Comparison of ENCODE assay signal across 8 cellular contexts in the genomic region with DNA sequence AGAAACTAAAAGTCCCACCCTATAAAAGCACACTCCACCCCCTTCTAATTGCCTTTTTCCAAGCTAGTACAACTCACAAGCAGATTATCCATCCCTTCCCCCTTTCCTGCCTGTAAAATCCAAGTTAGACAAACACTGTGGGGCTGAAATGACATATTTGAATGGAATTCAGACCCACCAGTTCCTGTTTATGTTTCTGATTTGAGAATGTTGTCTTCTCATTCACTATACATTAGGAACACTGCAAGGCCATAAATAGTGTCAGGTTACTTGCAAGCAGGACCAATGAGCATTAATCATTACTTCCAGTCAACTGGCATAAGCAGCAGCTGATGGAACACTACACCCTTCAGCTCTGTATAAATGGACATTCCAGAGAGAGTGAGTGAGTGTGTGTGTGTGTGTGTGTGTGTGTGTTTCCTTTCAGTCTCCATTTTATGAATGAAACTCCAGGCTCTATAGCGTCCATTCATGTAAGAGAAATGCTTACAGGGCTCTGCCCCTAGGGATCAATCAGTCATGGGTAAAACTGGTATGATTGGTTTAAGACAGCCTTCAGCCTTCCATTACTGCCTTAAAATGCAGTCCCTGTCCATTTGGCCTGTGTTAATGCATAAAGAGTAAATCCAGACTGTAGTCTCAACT.
DNase-seq lines count a peak whose midpoint lies in the region; ATAC-seq and TF ChIP-seq lines count a peak whose summit lies in the region.

No MANE protein-coding gene starts in this region.

- intact Hi-C loops in mammary epithelial cell (cut with micrococcal nuclease) (loop anchor here (1.0 to 2.0 kb wide), 3 partner anchors 60 to 71 kb away; no protein-coding TSS in a partner anchor), mucosa of descending colon (cut with DNase I, micrococcal nuclease) (no loop called here), CD14-positive monocyte (cut with micrococcal nuclease) (no loop called here)
- intact Hi-C loops in CD4-positive, alpha-beta memory T cell (cut with micrococcal nuclease) = no loop called here

- H3K4me3 Mint-ChIP-seq in CD4-positive, alpha-beta memory T cell = no peak overlapping the region
- no peak overlapping the region for H3K4me3 Mint-ChIP-seq in naive thymus-derived CD8-positive, alpha-beta T cell
- H3K4me3 Mint-ChIP-seq in CD14-positive monocyte = no peak overlapping the region

- H3K9ac ChIP-seq in mammary epithelial cell (ENCODE audit: insufficient read depth, low read length) = peak overlapping the region; percentile 59

- peak overlapping the region; percentile 83 for H3K4me2 ChIP-seq in mammary epithelial cell (ENCODE audit: insufficient read depth, low read depth, low read length)

- in situ Hi-C loops in mammary epithelial cell (cut with MboI; ENCODE audit: low sequenced_read_pairs in 2 of 2) = no loop called here

- H3K27me3 ChIP-seq in mammary epithelial cell (ENCODE audit: insufficient read depth, low read length) = no peaks in the 10 kb centered on the region
- H3K27me3 ChIP-seq in CD4-positive, alpha-beta memory T cell (ENCODE audit: insufficient read depth, low read length) = no peaks in the 10 kb centered on the region

- H3K9me3 ChIP-seq in mammary epithelial cell (replicated peaks; ENCODE audit: insufficient read depth, low read length) (no peaks in the 10 kb centered on the region), mucosa of descending colon (no peaks in the 10 kb centered on the region)
- no peaks in the 10 kb centered on the region for H3K9me3 ChIP-seq in CD4-positive, alpha-beta memory T cell (ENCODE audit: control insufficient read depth in 1 of 2, low read length in 2 of 2)

- no peaks in the 10 kb centered on the region for H3K36me3 ChIP-seq in mammary epithelial cell (ENCODE audit: insufficient read depth, low read length)
- H3K36me3 ChIP-seq in mucosa of descending colon (ENCODE audit: low read depth) = no peaks in the 10 kb centered on the region
- no peaks in the 10 kb centered on the region for H3K36me3 ChIP-seq in CD4-positive, alpha-beta memory T cell (ENCODE audit: insufficient read depth, low read length)

- H3K27me3 Mint-ChIP-seq in CD4-positive, alpha-beta memory T cell = no peaks in the 10 kb centered on the region
- H3K27me3 Mint-ChIP-seq in naive thymus-derived CD8-positive, alpha-beta T cell = no peaks in the 10 kb centered on the region
- peaks cover 4 to 5% (median 4%) of the 10 kb centered on the region in 3 donors for H3K27me3 Mint-ChIP-seq in CD14-positive monocyte (ENCODE audit: low read depth in 3 of 3)

- H3K27ac ChIP-seq in mammary epithelial cell (ENCODE audit: insufficient read depth, low read depth, low read length) = peak overlapping the region; percentile 91
- H3K27ac ChIP-seq in CD4-positive, alpha-beta memory T cell (ENCODE audit: low read depth, low read length) = no peak overlapping the region

- ATAC-seq in mucosa of descending colon = peak; percentile 90
- no peak for ATAC-seq in naive thymus-derived CD8-positive, alpha-beta T cell
- ATAC-seq in GM19455 (IDR thresholded peaks at IDR 0.05; ENCODE audit: unreplicated experiment) = no peak

- peak overlapping the region; percentile 69 for H2AFZ ChIP-seq in mammary epithelial cell (ENCODE audit: low read depth, low read length)

- WGBS in mammary epithelial cell (ENCODE audit: low coverage, missing lambda C conversion rate) = 0% methylated on average over 1 of the region's 1 CpG

- no peak overlapping the region for H3K27ac Mint-ChIP-seq in CD4-positive, alpha-beta memory T cell
- H3K27ac Mint-ChIP-seq in naive thymus-derived CD8-positive, alpha-beta T cell = no peak overlapping the region
- no peak overlapping the region for H3K27ac Mint-ChIP-seq in CD14-positive monocyte

- H3K4me1 ChIP-seq in mammary epithelial cell (ENCODE audit: insufficient read depth, low read length) = peaks cover 9% of the 10 kb centered on the region
- no peaks in the 10 kb centered on the region for H3K4me1 ChIP-seq in mucosa of descending colon (ENCODE audit: low read depth)
- no peaks in the 10 kb centered on the region for H3K4me1 ChIP-seq in CD4-positive, alpha-beta memory T cell (ENCODE audit: insufficient read depth, low read length)

- TF ChIP-seq CTCF in mammary epithelial cell (conservative IDR thresholded peaks at IDR 0.05 in 1 of 2, IDR thresholded peaks at IDR 0.05 in 1 of 2; ENCODE audit: extremely low read depth in 1 of 2, insufficient read depth in 1 of 2, low read depth in 1 of 2, low read length in 2 of 2) = no peak
- TF ChIP-seq CTCF in mucosa of descending colon (IDR thresholded peaks at IDR 0.05) = no peak
- no peak for TF ChIP-seq CTCF in CD14-positive monocyte (IDR thresholded peaks at IDR 0.05)

- no peaks in the 10 kb centered on the region for H3K36me3 Mint-ChIP-seq in CD4-positive, alpha-beta memory T cell
- H3K36me3 Mint-ChIP-seq in naive thymus-derived CD8-positive, alpha-beta T cell = no peaks in the 10 kb centered on the region
- no peaks in the 10 kb centered on the region for H3K36me3 Mint-ChIP-seq in CD14-positive monocyte

- no peaks in the 10 kb centered on the region for H4K20me1 ChIP-seq in mammary epithelial cell (ENCODE audit: insufficient read depth, low read length)

- dilution Hi-C loops in mammary epithelial cell (cut with HindIII; ENCODE audit: low sequenced_read_pairs) = no loop called here

- H3K79me2 ChIP-seq in mammary epithelial cell (ENCODE audit: insufficient read depth, low read length) = no peaks in the 10 kb centered on the region

- BruUV-seq in mammary epithelial cell (replicated peaks; lab: Mats Ljungman, UMichigan) = TSS peak; percentile 71

- POLR2A ChIA-PET in CD4-positive, alpha-beta memory T cell (lab: Charles Lee; ENCODE audit: partially characterized antibody) = no interaction called here
- POLR2A ChIA-PET in naive thymus-derived CD8-positive, alpha-beta T cell (lab: Charles Lee) = no interaction called here

- CTCF ChIA-PET in mammary epithelial cell (lab: Charles Lee; ENCODE audit: low non-redundant PET) = no interaction called here
- CTCF ChIA-PET in CD4-positive, alpha-beta memory T cell (lab: Charles Lee; ENCODE audit: partially characterized antibody) = no interaction called here

- DNase-seq in GM04504 (ENCODE audit: low read depth) (peak; percentile 92), NCI-H226 (peak; percentile 100), mammary epithelial cell (peak; percentile 100), mucosa of descending colon (peak in 1 of 3 donors; percentile 48), CD14-positive monocyte (ENCODE audit: low spot score) (no peak)
- no peak for DNase-seq in CD4-positive, alpha-beta memory T cell
- DNase-seq in naive thymus-derived CD8-positive, alpha-beta T cell = no peak

- H3K9me3 Mint-ChIP-seq in CD4-positive, alpha-beta memory T cell = no peaks in the 10 kb centered on the region
- peaks cover 0 to 5% (median 0%) of the 10 kb centered on the region in 9 donors for H3K9me3 Mint-ChIP-seq in naive thymus-derived CD8-positive, alpha-beta T cell
- H3K9me3 Mint-ChIP-seq in CD14-positive monocyte = peaks cover 0 to 6% (median 0%) of the 10 kb centered on the region in 7 donors

- peaks cover 5 to 7% (median 6%) of the 10 kb centered on the region in 4 donors for H3K4me1 Mint-ChIP-seq in CD4-positive, alpha-beta memory T cell
- peaks cover 0 to 2% (median under 1%) of the 10 kb centered on the region in 4 donors for H3K4me1 Mint-ChIP-seq in naive thymus-derived CD8-positive, alpha-beta T cell
- no peaks in the 10 kb centered on the region for H3K4me1 Mint-ChIP-seq in CD14-positive monocyte

- H3K4me3 ChIP-seq in mammary epithelial cell (replicated peaks in 1 of 3; ENCODE audit: insufficient read depth in 1 of 3, low read depth in 2 of 3, low read length in 3 of 3) (peak overlapping the region in 2 of 3 experiments; percentile 28 to 29), mucosa of descending colon (no peak overlapping the region)
- H3K4me3 ChIP-seq in CD4-positive, alpha-beta memory T cell (ENCODE audit: low read length in 2 of 2) = no peak overlapping the region

Comparison
In these comparisons a context has a peak if more than half of its experiments do, and no peak if none do; other contexts are left out.
1. DNase-seq: peak in GM04504 (single experiment), NCI-H226 (single experiment) and mammary epithelial cell (single experiment); none in CD4-positive, alpha-beta memory T cell (0 of 5), naive thymus-derived CD8-positive, alpha-beta T cell (0 of 10) and CD14-positive monocyte (single experiment).
2. H3K4me3 ChIP-seq: peak in mammary epithelial cell (2 of 3); none in mucosa of descending colon (single experiment) and CD4-positive, alpha-beta memory T cell (0 of 2).